ENCODE assay signal across 8 cellular contexts in the genomic region with DNA sequence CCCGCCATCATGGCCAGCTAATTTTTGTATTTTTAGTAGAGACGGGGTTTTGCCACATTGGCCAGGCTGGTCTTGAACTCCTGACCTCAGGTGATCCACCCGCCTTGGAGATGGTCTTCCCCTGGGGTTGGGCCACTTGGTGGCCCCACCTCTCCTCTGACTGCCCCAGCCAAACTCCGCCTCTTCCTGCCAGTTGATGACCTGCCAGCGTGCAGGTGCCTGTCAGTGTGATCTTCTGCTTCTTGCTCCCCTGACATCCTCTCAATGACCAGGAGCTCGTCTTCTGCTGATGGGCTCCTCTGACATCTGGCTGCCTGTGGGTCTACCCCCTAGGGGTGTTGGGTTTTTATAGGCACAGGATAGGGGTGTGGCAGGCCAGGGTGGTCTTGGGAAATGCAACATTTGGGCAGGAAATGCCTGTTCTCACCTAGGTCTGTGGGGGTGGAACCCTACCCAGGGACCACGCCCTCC. TPM values are rescaled to one million over a fixed set of nuclear protein-coding genes. Genes with fewer than 3 reads are reported as not detected.
A peak's percentile ranks its signal among the peaks of the same experiment; 100 is the strongest.
DNase-seq lines count a peak whose midpoint lies in the region; TF ChIP-seq lines count a peak whose summit lies in the region.
"Not testable (repeated sequence)": the region's sequence is repeated elsewhere in the genome, so short reads cannot be mapped to it uniquely, and the experiment has no call there.
"Had no signal": no experiment of that assay in that cellular context is flagged by ENCODE, and none has a peak within 500 bp of the region (broad histone marks: within the 10 kb centered on the region; RNA-seq: fewer than 3 reads in every experiment).

No MANE protein-coding gene starts in this region.

- H3K36me3 ChIP-seq in H7 (replicated peaks; ENCODE audit: control insufficient read depth, insufficient read depth, low read length), result not testable (repeated sequence)
- peaks cover 33% of the 10 kb centered on the region for H3K36me3 ChIP-seq in neutrophil

- peak overlapping the region; percentile 95 for H3K4me3 Mint-ChIP-seq in activated naive CD4-positive, alpha-beta T cell treated with anti-CD3 and anti-CD28 coated beads, Interleukin-2, amount 10 ng/mL, durations not matched to agents 7 days and 5 days

- DNase-seq in GM10266 (ENCODE audit: extremely low spot score), result peak; percentile 73
- DNase-seq in H7, result peak; percentile 79
- peak; percentile 59 for DNase-seq in NK-92 treated with Interleukin-12 subunit alpha and Interleukin-12 subunit beta, amount 100 ng/mL, for 24 hours (lab: John Stamatoyannopoulos, UW)
- DNase-seq in activated CD4-positive, alpha-beta T cell treated with anti-CD3 and anti-CD28 coated beads, Interleukin-2, amount 50 U/mL, for 48 hours, result peak; percentile 71 to 80
- DNase-seq in activated naive CD4-positive, alpha-beta T cell treated with anti-CD3 and anti-CD28 coated beads, Interleukin-2, amount 10 ng/mL, durations not matched to agents 7 days and 5 days, result peak; percentile 69
- DNase-seq in germinal center (ENCODE audit: low spot score), result peak; percentile 66

- H3K4me1 Mint-ChIP-seq in activated naive CD4-positive, alpha-beta T cell treated with anti-CD3 and anti-CD28 coated beads, Interleukin-2, amount 10 ng/mL, durations not matched to agents 7 days and 5 days, result peaks cover 69% of the 10 kb centered on the region

- peaks cover 40 to 44% of the 10 kb centered on the region in 2 experiments for H3K4me1 ChIP-seq in neutrophil (ENCODE audit: control insufficient read depth in 1 of 2, insufficient read depth in 1 of 2, low read depth in 1 of 2, low read length in 1 of 2)

- H3K27me3 Mint-ChIP-seq in activated naive CD4-positive, alpha-beta T cell treated with anti-CD3 and anti-CD28 coated beads, Interleukin-2, amount 10 ng/mL, durations not matched to agents 7 days and 5 days, result not testable (repeated sequence)

- TF ChIP-seq CTCF in GM10266 (IDR thresholded peaks at IDR 0.05; ENCODE audit: control insufficient read depth, insufficient read depth, low read depth, missing control alignments); neutrophil (IDR thresholded peaks at IDR 0.05): not testable (repeated sequence)

- not testable (repeated sequence) for H3K4me3 ChIP-seq in H7 (ENCODE audit: insufficient read depth, low read depth, low read length); neutrophil (ENCODE audit: low read depth in 1 of 2, low read length in 1 of 2)

- H3K9me3 Mint-ChIP-seq in activated naive CD4-positive, alpha-beta T cell treated with anti-CD3 and anti-CD28 coated beads, Interleukin-2, amount 10 ng/mL, durations not matched to agents 7 days and 5 days, result not testable (repeated sequence)

- H3K9me3 ChIP-seq in neutrophil, result not testable (repeated sequence)

- peak overlapping the region; percentile 54 for H3K27ac ChIP-seq in neutrophil

- peaks cover 45% of the 10 kb centered on the region for H3K36me3 Mint-ChIP-seq in activated naive CD4-positive, alpha-beta T cell treated with anti-CD3 and anti-CD28 coated beads, Interleukin-2, amount 10 ng/mL, durations not matched to agents 7 days and 5 days

- CTCF ChIA-PET in activated naive CD4-positive, alpha-beta T cell treated with anti-CD3 and anti-CD28 coated beads, Interleukin-2, amount 10 ng/mL, durations not matched to agents 7 days and 5 days (lab: Charles Lee), result interaction anchor here (0.6 to 1.9 kb wide), 6 partner anchors 47 to 140 kb away, joined by 3 to 6 read pairs (median 4); partner anchors contain the start of genes PPP1CA and TBC1D10C

- peak overlapping the region; percentile 99 for H3K27ac Mint-ChIP-seq in activated naive CD4-positive, alpha-beta T cell treated with anti-CD3 and anti-CD28 coated beads, Interleukin-2, amount 10 ng/mL, durations not matched to agents 7 days and 5 days

- H3K27me3 ChIP-seq in H7 (ENCODE audit: control insufficient read depth, insufficient read depth, low read length); neutrophil: not testable (repeated sequence)

RNA-seq across cellular contexts. Expression of gene AIP, which starts 3.1 kb away (rescaled TPM):
- 40.8 and 51.2 TPM in 2 replicates for total RNA-seq in H7 (2014; rRNA removed; shearing (Covaris generic))

RNA-seq across cellular contexts. Expression of gene TMEM134, which starts 16.9 kb away (rescaled TPM):
- total RNA-seq in H7 (2014; rRNA removed; shearing (Covaris generic)), result 34.9 and 51.7 TPM in 2 replicates

RNA-seq across cellular contexts. Expression of gene PITPNM1, which starts 19.3 kb away (rescaled TPM):
- 36.9 and 37.5 TPM in 2 replicates for total RNA-seq in H7 (2014; rRNA removed; shearing (Covaris generic))

RNA-seq across cellular contexts. Expression of gene CDK2AP2, which starts 22.1 kb away (rescaled TPM):
- total RNA-seq in H7 (2014; rRNA removed; shearing (Covaris generic)), result 28.6 and 38.1 TPM in 2 replicates

RNA-seq across cellular contexts. Expression of gene CABP4, which starts 30.8 kb away (rescaled TPM):
- total RNA-seq in H7 (2014; rRNA removed; shearing (Covaris generic)), result not detected in 2 replicates
- total RNA-seq: cardiac muscle cell had no signal
